Comparison of ENCODE assay signal across 26 cellular contexts in the genomic region with DNA sequence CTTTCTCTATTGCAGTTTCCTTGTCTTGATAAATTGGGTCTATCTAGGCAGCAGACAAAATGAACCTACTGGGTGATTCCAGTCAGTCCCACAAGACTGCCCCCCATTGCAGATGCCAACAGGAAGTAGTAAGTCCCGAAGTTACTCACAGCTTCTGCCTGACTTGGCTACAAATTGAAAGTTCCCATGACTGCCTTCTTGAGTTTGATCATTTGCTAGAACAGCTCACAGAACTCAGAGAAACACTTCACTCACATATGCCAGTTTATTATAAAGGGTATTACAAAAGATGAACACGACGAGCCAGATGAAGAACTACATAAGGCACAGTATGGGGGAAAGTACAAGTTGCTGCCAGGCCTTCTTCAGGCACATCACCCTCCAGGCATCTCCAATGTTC. TPM values are rescaled to one million over a fixed set of nuclear protein-coding genes. Genes with fewer than 3 reads are reported as not detected.
"Had no signal": no experiment of that assay in that cellular context is flagged by ENCODE, and none has a peak within 500 bp of the region (broad histone marks: within the 10 kb centered on the region; RNA-seq: fewer than 3 reads in every experiment).

No MANE protein-coding gene starts in this region.

- H3K4me3 ChIP-seq: ascending aorta, body of pancreas had no signal

- H3K4me3 Mint-ChIP-seq: activated CD8-positive, alpha-beta T cell treated with anti-CD3 and anti-CD28 coated beads for 36 hours; activated naive CD8-positive, alpha-beta T cell treated with anti-CD3 and anti-CD28 coated beads, Interleukin-2, amount 50 U/mL, for 24 hours; T-helper 1 cell treated with Interleukin-12 subunit alpha and Interleukin-12 subunit beta and Interleukin-4 antibody, amounts not matched to agents 30 μg/mL and 1 μg/mL, for 36 hours had no signal

- FAIRE-seq: bronchial epithelial cell, RCC 7860 had no signal

- H3K9me3 ChIP-seq: ascending aorta, body of pancreas had no signal

- H3K4me1 Mint-ChIP-seq: activated naive CD8-positive, alpha-beta T cell treated with anti-CD3 and anti-CD28 coated beads, Interleukin-2, amount 50 U/mL, for 24 hours had no signal

- H3K9me3 Mint-ChIP-seq: activated CD8-positive, alpha-beta T cell treated with anti-CD3 and anti-CD28 coated beads for 36 hours; activated naive CD4-positive, alpha-beta T cell treated with anti-CD3 and anti-CD28 coated beads, Interleukin-2, amount 50 U/mL, for 72 hours; activated naive CD8-positive, alpha-beta T cell treated with anti-CD3 and anti-CD28 coated beads, Interleukin-2, amount 50 U/mL, for 24 hours; T-helper 1 cell treated with Interleukin-12 subunit alpha and Interleukin-12 subunit beta and Interleukin-4 antibody, amounts not matched to agents 30 μg/mL and 1 μg/mL, for 36 hours had no signal

- H3K36me3 ChIP-seq: ascending aorta had no signal

- H3K27me3 ChIP-seq: ascending aorta, body of pancreas had no signal

- H3K27ac ChIP-seq: ascending aorta, body of pancreas had no signal

- H3K27ac Mint-ChIP-seq: activated CD8-positive, alpha-beta T cell treated with anti-CD3 and anti-CD28 coated beads for 36 hours; activated naive CD4-positive, alpha-beta T cell treated with anti-CD3 and anti-CD28 coated beads, Interleukin-2, amount 50 U/mL, for 72 hours; activated naive CD8-positive, alpha-beta T cell treated with anti-CD3 and anti-CD28 coated beads, Interleukin-2, amount 50 U/mL, for 24 hours; T-helper 1 cell treated with Interleukin-12 subunit alpha and Interleukin-12 subunit beta and Interleukin-4 antibody, amounts not matched to agents 30 μg/mL and 1 μg/mL, for 36 hours had no signal

- DNase-seq: activated CD4-positive, alpha-beta T cell treated with anti-CD3 and anti-CD28 coated beads for 4 hours; activated CD8-positive, alpha-beta memory T cell treated with anti-CD3 and anti-CD28 coated beads, Interleukin-2, amount 50 U/mL, for 4 hours; activated CD8-positive, alpha-beta T cell treated with anti-CD3 and anti-CD28 coated beads for 36 hours; activated naive CD8-positive, alpha-beta T cell treated with anti-CD3 and anti-CD28 coated beads, Interleukin-2, amount 50 U/mL, for 24 hours; amniotic stem cell; body of pancreas; central memory CD4-positive, alpha-beta T cell; KG1; NCI-H1092; NCI-H1417 treated with DMSO at 0.1 percent for 48 hours; NCI-H1694 treated with DMSO at 0.1 percent for 48 hours; NCI-H2029 treated with DMSO at 0.1 percent for 48 hours; NCI-H510A treated with DMSO at 0.1 percent for 48 hours; NCI-H69; NK-92 treated with Interleukin-12 subunit alpha and Interleukin-12 subunit beta, amount 100 ng/mL, for 24 hours; PC-3; SHP77 had no signal

- H3K4me1 ChIP-seq: body of pancreas had no signal

- ATAC-seq: activated CD4-positive, CD25-positive, alpha-beta regulatory T cell treated with anti-CD3 and anti-CD28 coated beads, Interleukin-2, amount 50 U/mL, for 24 hours; activated CD8-positive, alpha-beta T cell treated with anti-CD3 and anti-CD28 coated beads for 36 hours; activated naive CD4-positive, alpha-beta T cell treated with anti-CD3 and anti-CD28 coated beads, Interleukin-2, amount 50 U/mL, for 72 hours; activated naive CD8-positive, alpha-beta T cell treated with anti-CD3 and anti-CD28 coated beads, Interleukin-2, amount 50 U/mL, for 24 hours; body of pancreas; PC-3 had no signal

- H3K36me3 Mint-ChIP-seq: activated naive CD4-positive, alpha-beta T cell treated with anti-CD3 and anti-CD28 coated beads, Interleukin-2, amount 50 U/mL, for 72 hours had no signal

RNA-seq across cellular contexts. Expression of gene TEX26, which starts 50.0 kb away (rescaled TPM):
- total RNA-seq: activated CD8-positive, alpha-beta T cell treated with anti-CD3 and anti-CD28 coated beads for 36 hours; activated naive CD4-positive, alpha-beta T cell treated with anti-CD3 and anti-CD28 coated beads, Interleukin-2, amount 50 U/mL, for 72 hours; ascending aorta; body of pancreas; bronchial epithelial cell; LHCN-M2; M059J; PC-3; SK-MEL-5 had no signal
